ENCODE assay signal across 8 cellular contexts in genomic region chr14:73887116-73887490, GRCh38. TPM values are rescaled to one million over a fixed set of nuclear protein-coding genes. Genes with fewer than 3 reads are reported as not detected.
A peak's percentile ranks its signal among the peaks of the same experiment; 100 is the strongest.
DNase-seq lines count a peak whose midpoint lies in the region; ATAC-seq, FAIRE-seq and TF ChIP-seq lines count a peak whose summit lies in the region.

No MANE protein-coding gene starts in this region.

- no peaks in the 10 kb centered on the region for H3K9me1 ChIP-seq in keratinocyte (ENCODE audit: control insufficient read depth, extremely low read depth, insufficient read depth, low read length)

- no peak for TF ChIP-seq EP300 in stomach (IDR thresholded peaks at IDR 0.05)

- H4K20me1 ChIP-seq in astrocyte (ENCODE audit: insufficient read depth, low read length) (peaks cover 39% of the 10 kb centered on the region), keratinocyte (ENCODE audit: control insufficient read depth, extremely low read depth, insufficient read depth, low read length) (no peaks in the 10 kb centered on the region)

- H3K9me3 Mint-ChIP-seq in astrocyte (ENCODE audit: unreplicated experiment), result no peaks in the 10 kb centered on the region

- H3K27me3 ChIP-seq in astrocyte (ENCODE audit: insufficient read depth, low read length) (no peaks in the 10 kb centered on the region), keratinocyte (ENCODE audit: control insufficient read depth, extremely low read depth, insufficient read depth, low read length) (no peaks in the 10 kb centered on the region), stomach (no peaks in the 10 kb centered on the region)

- H3K36me3 ChIP-seq in KOPT-K1 (ENCODE audit: insufficient read depth, low read length), result peaks cover 4% of the 10 kb centered on the region
- peaks cover 3% of the 10 kb centered on the region for H3K36me3 ChIP-seq in astrocyte (ENCODE audit: insufficient read depth, low read length)
- H3K36me3 ChIP-seq in keratinocyte (ENCODE audit: control insufficient read depth in 2 of 2, extremely low read depth in 1 of 2, insufficient read depth in 2 of 2, low read length in 2 of 2), result peaks cover 3 to 8% of the 10 kb centered on the region in 2 experiments
- H3K36me3 ChIP-seq in stomach, result peaks cover 0 to 7% (median under 1%) of the 10 kb centered on the region in 4 donors

- peak overlapping the region; percentile 78 for H2AFZ ChIP-seq in astrocyte (ENCODE audit: low read depth, low read length)
- H2AFZ ChIP-seq in keratinocyte (ENCODE audit: control insufficient read depth, low read length), result peak overlapping the region; percentile 97

- peaks cover 22% of the 10 kb centered on the region for H3K4me1 Mint-ChIP-seq in astrocyte (ENCODE audit: low read depth, unreplicated experiment)

- H3K9ac ChIP-seq in astrocyte (ENCODE audit: low read length) (peak overlapping the region; percentile 96), keratinocyte (ENCODE audit: control insufficient read depth, extremely low read depth, insufficient read depth, low read length) (peak overlapping the region; percentile 98)

- H3K9me3 ChIP-seq in KOPT-K1 (ENCODE audit: insufficient read depth, low read length, poor library complexity, severe bottlenecking) (no peaks in the 10 kb centered on the region), astrocyte (ENCODE audit: insufficient read depth, low read depth, low read length) (no peaks in the 10 kb centered on the region), keratinocyte (ENCODE audit: control insufficient read depth, low read depth, low read length) (no peaks in the 10 kb centered on the region), stomach (no peaks in the 10 kb centered on the region)

- peak; percentile 51 for DNase-seq in ELR (ENCODE audit: low read depth)
- peak; percentile 34 for DNase-seq in astrocyte (ENCODE audit: low read depth)
- DNase-seq in keratinocyte (ENCODE audit: low read depth, low spot score), result no peak
- no peak for DNase-seq in stomach
- no peak for DNase-seq in GM19238 (ENCODE audit: insufficient read length, low spot score)
- no peak for DNase-seq in GM20000 (ENCODE audit: low spot score)

- dilution Hi-C loops in keratinocyte (cut with MboI; ENCODE audit: extremely low pct_ligation_motif_present, low sequenced_read_pairs), result no loop called here

- ATAC-seq in GM21576 (IDR thresholded peaks at IDR 0.05; ENCODE audit: unreplicated experiment), result peak; percentile 15

- peak overlapping the region; percentile 72 for H3K4me3 ChIP-seq in astrocyte (ENCODE audit: insufficient read depth, low read depth, low read length)
- H3K4me3 ChIP-seq in keratinocyte (ENCODE audit: control insufficient read depth in 2 of 3, extremely low read depth in 1 of 3, insufficient read depth in 2 of 3, low read depth in 1 of 3, low read length in 3 of 3), result peak overlapping the region; percentile 85 to 99 (median 98)
- peak overlapping the region; percentile 78 to 86 (median 82) for H3K4me3 ChIP-seq in stomach

- peaks cover 13% of the 10 kb centered on the region for H3K4me1 ChIP-seq in astrocyte (ENCODE audit: insufficient read depth, low read length)
- H3K4me1 ChIP-seq in keratinocyte (ENCODE audit: control insufficient read depth, extremely low read depth, insufficient read depth, low read length), result peaks cover 16% of the 10 kb centered on the region
- peaks cover 21 to 63% (median 37%) of the 10 kb centered on the region in 4 donors for H3K4me1 ChIP-seq in stomach

- H3K4me2 ChIP-seq in astrocyte (ENCODE audit: low read length) (peak overlapping the region; percentile 80), keratinocyte (ENCODE audit: control insufficient read depth, extremely low read depth, insufficient read depth, low read depth, low read length) (peak overlapping the region; percentile 96)

- intact Hi-C loops in stomach (cut with DNase I; ENCODE audit: low total_unique reads), result no loop called here

- no peak for FAIRE-seq in astrocyte (lab: Jason Lieb, UNC)
- FAIRE-seq in keratinocyte (lab: Jason Lieb, UNC), result no peak

- WGBS in stomach, 5 donors, result 0 to 4% (median 1%) methylated on average over 12 to 13 of the region's 13 CpGs

- no peaks in the 10 kb centered on the region for H3K27me3 Mint-ChIP-seq in astrocyte (ENCODE audit: low read depth, unreplicated experiment)

- peak overlapping the region; percentile 54 for H3K27ac Mint-ChIP-seq in astrocyte (ENCODE audit: unreplicated experiment)

- H3K79me2 ChIP-seq in astrocyte (ENCODE audit: insufficient read depth, low read length) (peaks cover 70% of the 10 kb centered on the region), keratinocyte (ENCODE audit: control insufficient read depth, insufficient read depth, low read length) (peaks cover 56% of the 10 kb centered on the region)

- H3K27ac ChIP-seq in KOPT-K1 (ENCODE audit: low read depth, low read length, poor library complexity, severe bottlenecking), result peak overlapping the region; percentile 76
- H3K27ac ChIP-seq in astrocyte (ENCODE audit: low read depth, low read length), result peak overlapping the region; percentile 91
- H3K27ac ChIP-seq in keratinocyte (ENCODE audit: control insufficient read depth, insufficient read depth, low read length), result peak overlapping the region; percentile 93
- H3K27ac ChIP-seq in stomach, result peak overlapping the region; percentile 87 to 99 (median 93)

- H3K36me3 Mint-ChIP-seq in astrocyte (ENCODE audit: low read depth, unreplicated experiment), result no peaks in the 10 kb centered on the region

- peak overlapping the region; percentile 95 for H3K4me3 Mint-ChIP-seq in astrocyte (ENCODE audit: unreplicated experiment)

- no peak for TF ChIP-seq POLR2A in stomach (IDR thresholded peaks at IDR 0.05)

- TF ChIP-seq CTCF in astrocyte (IDR thresholded peaks at IDR 0.05; ENCODE audit: insufficient read depth, low read depth, low read length) (no peak), keratinocyte (optimal IDR thresholded peaks at IDR 0.05 in 1 of 3, IDR thresholded peaks at IDR 0.05 in 1 of 3, conservative IDR thresholded peaks at IDR 0.05 in 1 of 3; ENCODE audit: extremely low read depth in 1 of 3, insufficient read depth in 2 of 3, low read length in 3 of 3) (no peak), stomach (IDR thresholded peaks at IDR 0.05) (no peak), GM20000 (IDR thresholded peaks at IDR 0.05; ENCODE audit: extremely low read depth, missing control alignments) (no peak)

RNA-seq across cellular contexts. Expression of gene ZNF410, which starts 0.4 kb away (rescaled TPM):
- 38.7 and 42.9 TPM in 2 replicates for total RNA-seq in astrocyte
- polyA plus RNA-seq in keratinocyte, result 44.3 to 57.9 TPM (median 54.8 TPM) in 3 replicates
- polyA plus RNA-seq in keratinocyte (2011; ENCODE audit: low read depth), result 33.1 TPM
- 37.8 and 71.8 TPM in 2 replicates for polyA plus RNA-seq in keratinocyte (2011; cell fraction: cytosol; rRNA removed)
- polyA plus RNA-seq in keratinocyte (2011; cell fraction: nucleus; rRNA removed), result 62.7 and 68.6 TPM in 2 replicates
- 32.8 and 44.3 TPM in 2 replicates for polyA plus RNA-seq in keratinocyte (2012; ENCODE audit: low replicate concordance)
- 27.7 to 70.5 TPM (median 56.1 TPM) in 3 replicates for polyA minus RNA-seq in keratinocyte
- 21.7 TPM for polyA minus RNA-seq in keratinocyte (2011; cell fraction: cytosol; rRNA and poly(A)+ RNA removed)
- 24.9 and 49.2 TPM in 2 replicates for polyA minus RNA-seq in keratinocyte (2011; cell fraction: nucleus; rRNA and poly(A)+ RNA removed)
- 100 to 1,000 TPM in 1 of 5 donors, 10 to 100 TPM in 4; 44.8 to 183 (median 58.8) TPM for total RNA-seq in stomach
- 10 to 100 TPM; 21.4 to 35.4 (median 25.7) TPM for polyA plus RNA-seq in stomach

RNA-seq across cellular contexts. Expression of gene PTGR2, which starts 35.5 kb away (rescaled TPM):
- 5.8 and 7.0 TPM in 2 replicates for total RNA-seq in astrocyte
- polyA plus RNA-seq in keratinocyte, result 5.0 to 19.5 TPM (median 8.2 TPM) in 3 replicates
- 60.7 TPM for polyA plus RNA-seq in keratinocyte (2011; ENCODE audit: low read depth)
- 4.7 and 10.6 TPM in 2 replicates for polyA plus RNA-seq in keratinocyte (2011; cell fraction: cytosol; rRNA removed)
- 11.6 and 12.2 TPM in 2 replicates for polyA plus RNA-seq in keratinocyte (2011; cell fraction: nucleus; rRNA removed)
- 5.4 and 6.9 TPM in 2 replicates for polyA plus RNA-seq in keratinocyte (2012; ENCODE audit: low replicate concordance)
- 2.1 to 6.9 TPM (median 3.7 TPM) in 3 replicates for polyA minus RNA-seq in keratinocyte
- 1.2 TPM for polyA minus RNA-seq in keratinocyte (2011; cell fraction: cytosol; rRNA and poly(A)+ RNA removed)
- 4.5 and 12.8 TPM in 2 replicates for polyA minus RNA-seq in keratinocyte (2011; cell fraction: nucleus; rRNA and poly(A)+ RNA removed)
- total RNA-seq in stomach, result 10 to 100 TPM in 1 of 5 donors, 1 to 10 TPM in 3, under 1 TPM in 1; 0.58 to 17.0 (median 7.7) TPM
- 1 to 10 TPM; 4.5 to 5.5 (median 4.7) TPM for polyA plus RNA-seq in stomach

Comparison
In these comparisons a context has a peak if more than half of its experiments do, and no peak if none do; other contexts are left out.
1. DNase-seq: peak in ELR (single experiment) and astrocyte (single experiment); none in keratinocyte (single experiment), stomach (single experiment), GM19238 (single experiment) and GM20000 (single experiment).
2. Peak in every context shown above with its lines, with median percentiles within 50 percentile points of each other: H3K27ac ChIP-seq and H3K4me3 ChIP-seq.